ENCODE assay signal across 13 cellular contexts in genomic region chrX:1546601-1547275, GRCh38. TPM values are rescaled to one million over a fixed set of nuclear protein-coding genes. Genes with fewer than 3 reads are reported as not detected.
DNase-seq lines count a peak whose midpoint lies in the region; ATAC-seq and TF ChIP-seq lines count a peak whose summit lies in the region.
"Had no signal": no experiment of that assay in that cellular context is flagged by ENCODE, and none has a peak within 500 bp of the region (broad histone marks: within the 10 kb centered on the region; RNA-seq: fewer than 3 reads in every experiment).

No MANE protein-coding gene starts in this region.

- intact Hi-C loops in sigmoid colon (cut with DNase I), result no loop called here

- TF ChIP-seq POLR2A in sigmoid colon (IDR thresholded peaks at IDR 0.05), result no peak

- TF ChIP-seq EP300 in sigmoid colon (IDR thresholded peaks at IDR 0.05), result no peak

- H3K4me2 ChIP-seq in DND-41 (ENCODE audit: insufficient read depth, low read length), result no peak overlapping the region
- H3K4me2 ChIP-seq in SU-DHL-6 (ENCODE audit: low read depth, low read length, poor library complexity, severe bottlenecking), result no peak overlapping the region

- no peak overlapping the region for H3K4me3 ChIP-seq in DND-41 (ENCODE audit: low read depth in 1 of 2, low read length in 2 of 2)
- no peak overlapping the region for H3K4me3 ChIP-seq in SU-DHL-6 (ENCODE audit: insufficient read depth, low read length, poor library complexity, severe bottlenecking)
- H3K4me3 ChIP-seq in right atrium auricular region, result no peak overlapping the region
- no peak overlapping the region for H3K4me3 ChIP-seq in sigmoid colon
- H3K4me3 ChIP-seq: Peyer's patch had no signal

- H3F3A ChIP-seq in SU-DHL-6 (ENCODE audit: insufficient read depth), result peaks cover 5% of the 10 kb centered on the region; the same call in 1 of the 2 replicates

- H3K9me3 ChIP-seq in DND-41 (ENCODE audit: insufficient read depth, low read length, severe bottlenecking), result no peaks in the 10 kb centered on the region
- no peaks in the 10 kb centered on the region for H3K9me3 ChIP-seq in SU-DHL-6 (ENCODE audit: insufficient read depth, low read length)
- H3K9me3 ChIP-seq in right atrium auricular region, result no peaks in the 10 kb centered on the region
- H3K9me3 ChIP-seq in sigmoid colon, result no peaks in the 10 kb centered on the region
- H3K9me3 ChIP-seq: Peyer's patch had no signal

- H3K36me3 ChIP-seq in DND-41 (ENCODE audit: insufficient read depth, low read length), result no peaks in the 10 kb centered on the region
- no peaks in the 10 kb centered on the region for H3K36me3 ChIP-seq in SU-DHL-6 (ENCODE audit: low read length)
- H3K36me3 ChIP-seq in right atrium auricular region, result no peaks in the 10 kb centered on the region
- H3K36me3 ChIP-seq in sigmoid colon, result no peaks in the 10 kb centered on the region
- H3K36me3 ChIP-seq: Peyer's patch had no signal

- H3K9me2 ChIP-seq in SU-DHL-6 (replicated peaks; ENCODE audit: insufficient read depth, low read length), result no peaks in the 10 kb centered on the region

- TF ChIP-seq CTCF in DND-41 (IDR thresholded peaks at IDR 0.05; ENCODE audit: borderline replicate concordance, extremely low read depth, low read length, poor library complexity, severe bottlenecking) (no peak), SU-DHL-6 (IDR thresholded peaks at IDR 0.05; ENCODE audit: insufficient read depth, low read length, poor library complexity, severe bottlenecking) (no peak), right atrium auricular region (IDR thresholded peaks at IDR 0.05) (no peak), sigmoid colon (IDR thresholded peaks at IDR 0.05) (no peak)

- no peaks in the 10 kb centered on the region for H4K20me1 ChIP-seq in DND-41 (ENCODE audit: insufficient read depth, low read length)
- no peaks in the 10 kb centered on the region for H4K20me1 ChIP-seq in SU-DHL-6 (ENCODE audit: low read depth, low read length)

- H3K9ac ChIP-seq in DND-41 (ENCODE audit: low read depth, low read length), result no peak overlapping the region
- H3K9ac ChIP-seq in SU-DHL-6 (ENCODE audit: low read length), result no peak overlapping the region

- H2AFZ ChIP-seq in DND-41 (ENCODE audit: low read depth, low read length) (no peak overlapping the region), SU-DHL-6 (ENCODE audit: low read depth, low read length, severe bottlenecking) (no peak overlapping the region)

- DNase-seq in DND-41 (peak; percentile 2), right atrium auricular region (ENCODE audit: low spot score) (peak; percentile 54), sigmoid colon (peak; percentile 49), AML-193 (lab: John Stamatoyannopoulos, UW) (no peak)
- DNase-seq: activated CD4-positive, alpha-beta T cell treated with anti-CD3 and anti-CD28 coated beads, Interleukin-2, amount 50 U/mL, for 4 hours; NCI-H1105 treated with DMSO at 0.1 percent for 48 hours had no signal

- no peaks in the 10 kb centered on the region for H3K27me3 ChIP-seq in DND-41 (ENCODE audit: insufficient read depth, low read length, poor library complexity)
- H3K27me3 ChIP-seq in SU-DHL-6 (ENCODE audit: low read length), result no peaks in the 10 kb centered on the region
- no peaks in the 10 kb centered on the region for H3K27me3 ChIP-seq in right atrium auricular region
- no peaks in the 10 kb centered on the region for H3K27me3 ChIP-seq in sigmoid colon
- H3K27me3 ChIP-seq: Peyer's patch had no signal

- WGBS in sigmoid colon, 2 donors, result 60 to 85% methylated on average over 20 of the region's 20 CpGs

- ATAC-seq in DND-41 (ENCODE audit: insufficient read depth, low read depth), result no peak
- ATAC-seq in HG02852 (IDR thresholded peaks at IDR 0.05; ENCODE audit: unreplicated experiment), result no peak
- ATAC-seq in HG02642 (IDR thresholded peaks at IDR 0.05; ENCODE audit: poor library complexity, unreplicated experiment), result no peak
- ATAC-seq in HG03565 (IDR thresholded peaks at IDR 0.05; ENCODE audit: unreplicated experiment), result no peak

- H3K27ac ChIP-seq in DND-41 (ENCODE audit: low read length) (no peak overlapping the region), SU-DHL-6 (ENCODE audit: low read depth, low read length) (peak overlapping the region; percentile 60; the same call in 1 of the 2 replicates), right atrium auricular region (peak overlapping the region in 1 of 2 donors; percentile 27), sigmoid colon (no peak overlapping the region)

- H3K4me1 ChIP-seq in DND-41 (ENCODE audit: insufficient read depth, low read length) (no peaks in the 10 kb centered on the region), right atrium auricular region (peaks cover 0 to 4% of the 10 kb centered on the region in 2 donors), sigmoid colon (no peaks in the 10 kb centered on the region)
- H3K4me1 ChIP-seq: Peyer's patch had no signal

- H3K79me2 ChIP-seq in DND-41 (ENCODE audit: insufficient read depth, low read length) (no peaks in the 10 kb centered on the region), SU-DHL-6 (ENCODE audit: insufficient read depth, low read length) (peaks cover 5% of the 10 kb centered on the region; the same call in 1 of the 2 replicates)

RNA-seq across cellular contexts. Expression of gene P2RY8, which starts 9.8 kb away (rescaled TPM):
- total RNA-seq in right atrium auricular region, result 1 to 10 TPM in 1 of 2 donors, under 1 TPM in 1; 0.93 to 1.3 TPM
- total RNA-seq in sigmoid colon, result 1 to 10 TPM in 1 of 4 donors, under 1 TPM in 3; 0.28 to 1.8 (median 0.75) TPM
- 10 to 100 TPM in 1 of 3 donors, under 1 TPM in 1, not detected in 1; 0.92 to 15.0 TPM for polyA plus RNA-seq in sigmoid colon
- total RNA-seq: NCI-H460, temporal lobe had no signal

RNA-seq across cellular contexts. Expression of gene AKAP17A, which starts 44.7 kb away (rescaled TPM):
- total RNA-seq in right atrium auricular region (10 to 100 TPM; 16.0 to 19.3 TPM), sigmoid colon (10 to 100 TPM; 22.1 to 45.1 (median 26.4) TPM)
- polyA plus RNA-seq in sigmoid colon, result 10 to 100 TPM in 2 of 3 donors, 1 to 10 TPM in 1; 8.4 to 42.4 (median 15.3) TPM

Comparison
In these comparisons a context has a peak if more than half of its experiments do, and no peak if none do; other contexts are left out.
1. DNase-seq: peak in DND-41 (single experiment), right atrium auricular region (single experiment) and sigmoid colon (single experiment); none in AML-193 (0 of 2).